Comparison of ENCODE assay signal across 24 cellular contexts in genomic region chr12:67302162-67302561, GRCh38.
"Had no signal": no experiment of that assay in that cellular context is flagged by ENCODE, and none has a peak within 500 bp of the region (broad histone marks: within the 10 kb centered on the region; RNA-seq: fewer than 3 reads in every experiment).

No MANE protein-coding gene starts in this region.

- H3K9me3 ChIP-seq: esophagus muscularis mucosa, mucosa of descending colon, neutrophil, pancreas, right lobe of liver, stomach, thyroid gland had no signal

- H3K4me3 ChIP-seq: esophagus muscularis mucosa, lung, mucosa of descending colon, pancreas, right lobe of liver, smooth muscle cell, stomach, thyroid gland had no signal

- H3K4me1 ChIP-seq: right lobe of liver, thyroid gland had no signal

- H3K4me1 Mint-ChIP-seq: neural crest cell had no signal

- H3K27ac ChIP-seq: esophagus muscularis mucosa, neutrophil, pancreas, right lobe of liver, stomach, thyroid gland had no signal

- DNase-seq: effector CD8-positive, alpha-beta T cell; endodermal cell; foreskin melanocyte; head of caudate nucleus; kidney; mesenchymal stem cell; mucosa of descending colon; naive B cell; pancreas; right lobe of liver; stimulated activated CD4-positive, alpha-beta T cell treated with anti-CD3 and anti-CD28 coated beads, Interleukin-2, amount 100 ng/mL, for 24 hours; stimulated activated CD4-positive, alpha-beta T cell treated with anti-CD3 and anti-CD28 coated beads, Interleukin-4, amount 100 ng/mL, for 24 hours; stimulated activated naive CD4-positive, alpha-beta T cell treated with Interleukin-2 at 50 U/mL for 16 hours; stomach; thyroid gland had no signal

- H3K27ac Mint-ChIP-seq: endodermal cell; mesothelial cell of epicardium; natural killer cell treated with Interleukin-12 subunit alpha and Interleukin-12 subunit beta and Interleukin-15 and Interleukin-18, amount 100 ng/mL, for 72 hours; stimulated activated effector memory CD8-positive, alpha-beta T cell treated with anti-CD3 and anti-CD28 coated beads, Interleukin-12 subunit alpha, Interleukin-12 subunit beta, amount 100 ng/mL, for 72 hours had no signal

- H3K27me3 Mint-ChIP-seq: naive B cell; natural killer cell treated with Interleukin-12 subunit alpha and Interleukin-12 subunit beta and Interleukin-15 and Interleukin-18, amount 100 ng/mL, for 72 hours had no signal

- H3K4me3 Mint-ChIP-seq: endodermal cell; mesothelial cell of epicardium; naive B cell; natural killer cell treated with Interleukin-12 subunit alpha and Interleukin-12 subunit beta and Interleukin-15 and Interleukin-18, amount 100 ng/mL, for 72 hours; neural crest cell; stimulated activated effector memory CD8-positive, alpha-beta T cell treated with anti-CD3 and anti-CD28 coated beads, Interleukin-12 subunit alpha, Interleukin-12 subunit beta, amount 100 ng/mL, for 72 hours had no signal

- H3K4me2 ChIP-seq: smooth muscle cell had no signal

- H3K9me3 Mint-ChIP-seq: endodermal cell; naive B cell; natural killer cell treated with Interleukin-12 subunit alpha and Interleukin-12 subunit beta and Interleukin-15 and Interleukin-18, amount 100 ng/mL, for 72 hours; neural crest cell; stimulated activated effector memory CD8-positive, alpha-beta T cell treated with anti-CD3 and anti-CD28 coated beads, Interleukin-12 subunit alpha, Interleukin-12 subunit beta, amount 100 ng/mL, for 72 hours had no signal

- ATAC-seq: left lobe of liver; mucosa of descending colon; natural killer cell treated with Interleukin-12 subunit alpha and Interleukin-12 subunit beta and Interleukin-15 and Interleukin-18, amount 100 ng/mL, for 72 hours; pancreas; right lobe of liver; stimulated activated effector memory CD8-positive, alpha-beta T cell treated with anti-CD3 and anti-CD28 coated beads, Interleukin-12 subunit alpha, Interleukin-12 subunit beta, amount 100 ng/mL, for 72 hours had no signal

- H3K27me3 ChIP-seq: esophagus muscularis mucosa, neutrophil, pancreas, right lobe of liver, stomach, thyroid gland had no signal
